In the genomic region with DNA sequence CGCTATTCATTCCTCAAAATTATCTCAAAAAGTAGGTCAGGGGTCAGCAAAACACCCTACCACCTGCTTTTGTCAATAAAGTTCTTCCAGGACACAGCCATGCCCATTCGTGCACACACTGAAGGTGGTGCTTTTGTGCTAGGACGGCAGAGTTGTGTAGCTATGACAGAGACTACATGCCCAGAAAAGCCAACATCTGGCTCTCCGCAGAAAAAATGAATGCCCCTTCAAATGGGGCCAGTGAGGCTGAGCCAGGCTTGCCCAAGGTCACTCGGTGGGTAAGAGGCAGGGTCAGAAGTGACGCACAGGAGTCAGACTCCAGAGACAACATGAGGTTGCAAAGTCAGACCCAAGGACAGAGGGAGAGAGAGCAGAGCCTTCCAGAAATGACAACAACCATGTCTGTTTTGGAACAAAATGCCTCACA, we compare ENCODE assay signal across 17 cellular contexts.
DNase-seq lines count a peak whose midpoint lies in the region; ATAC-seq and TF ChIP-seq lines count a peak whose summit lies in the region.
"Had no signal": no experiment of that assay in that cellular context is flagged by ENCODE, and none has a peak within 500 bp of the region (broad histone marks: within the 10 kb centered on the region; RNA-seq: fewer than 3 reads in every experiment).

No MANE protein-coding gene starts in this region.

- H3K9me3 ChIP-seq in adrenal gland (replicated peaks in 1 of 3) (no peaks in the 10 kb centered on the region), skeletal muscle satellite cell (replicated peaks; ENCODE audit: low read length) (no peaks in the 10 kb centered on the region)
- H3K9me3 ChIP-seq: prostate gland, thoracic aorta had no signal

- in situ Hi-C loops in GM13976 (cut with MboI; ENCODE audit: low sequenced_read_pairs, unreplicated experiment), result no loop called here

- peak in 1 of 2 donors; percentile 75 for TF ChIP-seq POLR2A in adrenal gland (IDR thresholded peaks at IDR 0.05)

- 38 to 45% (median 41%) methylated on average over 6 of the region's 6 CpGs for WGBS in adrenal gland, 4 donors

- TF ChIP-seq CTCF in adrenal gland (IDR thresholded peaks at IDR 0.05), result no peak
- no peak for TF ChIP-seq CTCF in GM13976 (IDR thresholded peaks at IDR 0.05; ENCODE audit: borderline replicate concordance, control extremely low read depth, extremely low read depth, insufficient read depth, missing control alignments)

- H3K36me3 ChIP-seq in adrenal gland (replicated peaks in 1 of 2) (no peaks in the 10 kb centered on the region), skeletal muscle satellite cell (ENCODE audit: insufficient read depth, low read length) (no peaks in the 10 kb centered on the region)
- H3K36me3 ChIP-seq: prostate gland, thoracic aorta had no signal

- peak overlapping the region in 1 of 4 donors; percentile 8 for H3K4me3 ChIP-seq in adrenal gland
- no peak overlapping the region for H3K4me3 ChIP-seq in skeletal muscle satellite cell (ENCODE audit: low read length)
- H3K4me3 ChIP-seq: prostate gland, thoracic aorta had no signal

- peak overlapping the region; percentile 78 to 93 (median 91) for H3K27ac ChIP-seq in adrenal gland
- H3K27ac ChIP-seq: 22Rv1, prostate gland, thoracic aorta had no signal

- H3K4me1 ChIP-seq in adrenal gland (replicated peaks in 1 of 2) (peaks cover 27 to 51% of the 10 kb centered on the region in 2 donors), skeletal muscle satellite cell (ENCODE audit: control insufficient read depth, insufficient read depth, low read length) (peaks cover 32% of the 10 kb centered on the region)

- no peak for ATAC-seq in GM21423 (IDR thresholded peaks at IDR 0.05; ENCODE audit: unreplicated experiment)
- no peak for ATAC-seq in GM18868 (IDR thresholded peaks at IDR 0.05; ENCODE audit: unreplicated experiment)
- ATAC-seq: activated CD8-positive, alpha-beta T cell treated with anti-CD3 and anti-CD28 coated beads, Interleukin-2, amount 10 ng/mL, durations not matched to agents 7 days and 5 days; PC-3 had no signal

- no peak overlapping the region for H3K9ac ChIP-seq in skeletal muscle satellite cell (ENCODE audit: low read depth, low read length)

- H3K27me3 ChIP-seq in adrenal gland (no peaks in the 10 kb centered on the region), skeletal muscle satellite cell (ENCODE audit: control insufficient read depth, insufficient read depth, low read length) (no peaks in the 10 kb centered on the region)

- DNase-seq in DMS 273 (lab: John Stamatoyannopoulos, UW; ENCODE audit: unreplicated experiment) (peak; percentile 42), DMS 273 treated with DMSO at 0.1 percent for 48 hours (lab: John Stamatoyannopoulos, UW) (no peak), adrenal gland (peak; percentile 80 to 94 (median 87)), midbrain (lab: John Stamatoyannopoulos, UW) (peak; percentile 13), GM13976 (ENCODE audit: low spot score) (no peak)
- DNase-seq: activated CD8-positive, alpha-beta T cell treated with anti-CD3 and anti-CD28 coated beads, Interleukin-2, amount 10 ng/mL, durations not matched to agents 7 days and 5 days; glutamatergic neuron; GOT3; NCI-H1436; NCI-H526; PC-3 had no signal

- H3K4me2 ChIP-seq in skeletal muscle satellite cell (ENCODE audit: low read length), result peak overlapping the region; percentile 28

- intact Hi-C loops in adrenal gland (cut with DNase I), result loop anchor here in 1 of 2 donors (10.0 kb wide), 1 partner anchor 194 kb away; no protein-coding TSS in a partner anchor

Comparison
In these comparisons a context has a peak if more than half of its experiments do, and no peak if none do; other contexts are left out.
1. DNase-seq: peak in DMS 273 (single experiment), adrenal gland (7 of 7) and midbrain (single experiment); none in DMS 273 treated with DMSO at 0.1 percent for 48 hours (single experiment) and GM13976 (single experiment).